ENCODE assay signal across 8 cellular contexts in genomic region chr6:21666200-21666671, GRCh38.
DNase-seq lines count a peak whose midpoint lies in the region; ATAC-seq and TF ChIP-seq lines count a peak whose summit lies in the region.

No MANE protein-coding gene starts in this region.

- CTCF ChIA-PET in MCF 10A (lab: Yijun Ruan, JAX): no interaction called here

- peaks cover 23% of the 10 kb centered on the region for H3K4me1 ChIP-seq in mesenchymal stem cell (ENCODE audit: control insufficient read depth, insufficient read depth, low read depth, low read length)
- peaks cover 26% of the 10 kb centered on the region for H3K4me1 ChIP-seq in vagina

- H3K36me3 ChIP-seq in mesenchymal stem cell (ENCODE audit: control insufficient read depth in 1 of 2, insufficient read depth in 2 of 2, low read depth in 1 of 2, low read length in 2 of 2) (no peaks in the 10 kb centered on the region), vagina (no peaks in the 10 kb centered on the region)

- peak overlapping the region in 1 of 2 experiments; percentile 38 for H3K18ac ChIP-seq in mesenchymal stem cell (ENCODE audit: low read depth in 1 of 2, low read length in 2 of 2)

- H2AFZ ChIP-seq in mesenchymal stem cell (ENCODE audit: low read depth, low read length): peak overlapping the region; percentile 8

- no peak overlapping the region for H2AK5ac ChIP-seq in mesenchymal stem cell (ENCODE audit: low read length, severe bottlenecking)

- peak overlapping the region; percentile 58 to 78 for H3K4me3 ChIP-seq in mesenchymal stem cell (ENCODE audit: insufficient read depth in 1 of 2, low read depth in 1 of 2, low read length in 2 of 2)
- H3K4me3 ChIP-seq in vagina: peak overlapping the region; percentile 56 to 62

- no peak overlapping the region for H3K27ac Mint-ChIP-seq in MCF 10A (ENCODE audit: low read depth, unreplicated experiment)

- DNase-seq in Right ventricle myocardium superior: no peak
- no peak for DNase-seq in cardiac septum (ENCODE audit: low spot score)
- DNase-seq in MCF 10A (ENCODE audit: unreplicated experiment): no peak
- no peak for DNase-seq in mesenchymal stem cell
- DNase-seq in vagina (ENCODE audit: extremely low spot score in 2 of 2): no peak

- TF ChIP-seq CTCF in MCF 10A (IDR thresholded peaks at IDR 0.05; ENCODE audit: unreplicated experiment) (no peak), vagina (IDR thresholded peaks at IDR 0.05) (no peak)

- no peak for TF ChIP-seq POLR2A in vagina (IDR thresholded peaks at IDR 0.05)

- H3K9me3 Mint-ChIP-seq in MCF 10A (ENCODE audit: unreplicated experiment): no peaks in the 10 kb centered on the region

- H3K9me3 ChIP-seq in mesenchymal stem cell (ENCODE audit: control insufficient read depth, low read length): no peaks in the 10 kb centered on the region
- H3K9me3 ChIP-seq in vagina: no peaks in the 10 kb centered on the region

- no peak overlapping the region for H2BK5ac ChIP-seq in mesenchymal stem cell (ENCODE audit: low read depth, low read length, poor library complexity, severe bottlenecking)

- no peak overlapping the region for H4K8ac ChIP-seq in mesenchymal stem cell (ENCODE audit: low read length)

- H3K23ac ChIP-seq in mesenchymal stem cell (ENCODE audit: low read length in 2 of 2): no peak overlapping the region

- no peaks in the 10 kb centered on the region for H3K27me3 Mint-ChIP-seq in MCF 10A (ENCODE audit: insufficient read depth, unreplicated experiment)

- no peak overlapping the region for H2BK12ac ChIP-seq in mesenchymal stem cell (ENCODE audit: low read length in 2 of 2)

- POLR2A ChIA-PET in MCF 10A (lab: Yijun Ruan, JAX): no interaction called here

- no peaks in the 10 kb centered on the region for H3K4me1 Mint-ChIP-seq in MCF 10A (ENCODE audit: insufficient read depth, unreplicated experiment)

- no TSS peak for BruUV-seq in MCF 10A (replicated peaks; lab: Mats Ljungman, UMichigan)

- no peak overlapping the region for H4K91ac ChIP-seq in mesenchymal stem cell (ENCODE audit: low read length)

- H3K14ac ChIP-seq in mesenchymal stem cell (ENCODE audit: low read length in 2 of 2): no peak overlapping the region

- no peaks in the 10 kb centered on the region for H3K36me3 Mint-ChIP-seq in MCF 10A (ENCODE audit: insufficient read depth, unreplicated experiment)

- H2BK120ac ChIP-seq in mesenchymal stem cell (ENCODE audit: low read depth, low read length): peak overlapping the region; percentile 64

- H3K4me2 ChIP-seq in mesenchymal stem cell (ENCODE audit: low read length, poor library complexity, severe bottlenecking): peak overlapping the region; percentile 92

- no peak overlapping the region for H2BK15ac ChIP-seq in mesenchymal stem cell (ENCODE audit: low read depth, poor library complexity, severe bottlenecking)

- intact Hi-C loops in Right ventricle myocardium superior (cut with DNase I): no loop called here
- intact Hi-C loops in cardiac septum (cut with DNase I): loop anchor here (2.0 kb wide), 1 partner anchor 71 kb away; no protein-coding TSS in a partner anchor
- intact Hi-C loops in MCF 10A (cut with micrococcal nuclease): no loop called here
- intact Hi-C loops in vagina (cut with DNase I): loop anchor here (10.0 kb wide), 1 partner anchor 71 kb away; the partner anchor contains the start of gene SOX4

- H3K27ac ChIP-seq in mesenchymal stem cell (ENCODE audit: low read length, poor library complexity, severe bottlenecking): no peak overlapping the region
- peak overlapping the region; percentile 54 for H3K27ac ChIP-seq in vagina

- H3K9ac ChIP-seq in mesenchymal stem cell (ENCODE audit: low read length): no peak overlapping the region

- 0% methylated on average over 10 of the region's 32 CpGs for WGBS in mesenchymal stem cell

- H3K79me1 ChIP-seq in mesenchymal stem cell (replicated peaks; ENCODE audit: low read length, poor library complexity, severe bottlenecking): no peaks in the 10 kb centered on the region

- peak overlapping the region; percentile 8 for H3K4me3 Mint-ChIP-seq in MCF 10A (ENCODE audit: unreplicated experiment)

- ATAC-seq in Right ventricle myocardium superior (ENCODE audit: poor library complexity) (peak; percentile 14), GM19452 (IDR thresholded peaks at IDR 0.05; ENCODE audit: unreplicated experiment) (no peak), GM19455 (IDR thresholded peaks at IDR 0.05; ENCODE audit: unreplicated experiment) (no peak), HG02870 (IDR thresholded peaks at IDR 0.05; ENCODE audit: unreplicated experiment) (no peak)

- no peak overlapping the region for H3K4ac ChIP-seq in mesenchymal stem cell (ENCODE audit: low read depth in 1 of 2, low read length in 2 of 2)

- H3K27me3 ChIP-seq in mesenchymal stem cell (ENCODE audit: control insufficient read depth in 1 of 2, insufficient read depth in 1 of 2, low read length in 2 of 2) (peaks cover 43 to 59% of the 10 kb centered on the region in 2 experiments), vagina (no peaks in the 10 kb centered on the region)

Comparison
In these comparisons a context has a peak if more than half of its experiments do, and no peak if none do; other contexts are left out.
1. intact Hi-C loops: an anchor here in cardiac septum (2.0 kb wide) and vagina (10.0 kb wide); none called in Right ventricle myocardium superior and MCF 10A.